Comparison of ENCODE assay signal across 8 cellular contexts in genomic region chr2:172101707-172102158, GRCh38.
DNase-seq lines count a peak whose midpoint lies in the region; ATAC-seq and TF ChIP-seq lines count a peak whose summit lies in the region.

No MANE protein-coding gene starts in this region.

- peak overlapping the region; percentile 86 to 90 for H3K4me3 Mint-ChIP-seq in stimulated activated naive CD8-positive, alpha-beta T cell treated with anti-CD3 and anti-CD28 coated beads, Interleukin-15, amount 100 ng/mL, for 72 hours

- H3K79me2 ChIP-seq in ACC112 (ENCODE audit: control insufficient read depth, insufficient read depth, low read length, unreplicated experiment), result peaks cover 16% of the 10 kb centered on the region

- DNase-seq in GM12864 (ENCODE audit: low read depth), result no peak
- no peak for DNase-seq in SK-N-MC (ENCODE audit: low read depth, low spot score)
- DNase-seq in fibroblast of pulmonary artery (ENCODE audit: low read depth), result no peak
- DNase-seq in stimulated activated naive CD8-positive, alpha-beta T cell treated with anti-CD3 and anti-CD28 coated beads, Interleukin-15, amount 100 ng/mL, for 72 hours, result peak; percentile 39 to 49
- DNase-seq in effector CD4-positive, alpha-beta T cell, result no peak
- DNase-seq in hepatic stellate cell (ENCODE audit: low spot score), result no peak

- ATAC-seq in stimulated activated naive CD8-positive, alpha-beta T cell treated with anti-CD3 and anti-CD28 coated beads, Interleukin-15, amount 100 ng/mL, for 72 hours, result peak; percentile 4
- no peak for ATAC-seq in HG03520 (IDR thresholded peaks at IDR 0.05; ENCODE audit: unreplicated experiment)

- TF ChIP-seq CTCF in GM12864 (IDR thresholded peaks at IDR 0.05; ENCODE audit: low read depth, low read length, missing control alignments) (no peak), fibroblast of pulmonary artery (IDR thresholded peaks at IDR 0.05; ENCODE audit: low read length, missing control alignments) (no peak)

- no peaks in the 10 kb centered on the region for H3K9me3 Mint-ChIP-seq in stimulated activated naive CD8-positive, alpha-beta T cell treated with anti-CD3 and anti-CD28 coated beads, Interleukin-15, amount 100 ng/mL, for 72 hours

- peaks cover 28% of the 10 kb centered on the region for H3K4me1 ChIP-seq in ACC112 (ENCODE audit: control insufficient read depth, insufficient read depth, low read length, unreplicated experiment)

- H2AFZ ChIP-seq in ACC112 (ENCODE audit: low read length, unreplicated experiment), result peak overlapping the region; percentile 34

- no peaks in the 10 kb centered on the region for H3K9me3 ChIP-seq in SK-N-MC (ENCODE audit: low read depth, low read length)

- H3K4me1 Mint-ChIP-seq in stimulated activated naive CD8-positive, alpha-beta T cell treated with anti-CD3 and anti-CD28 coated beads, Interleukin-15, amount 100 ng/mL, for 72 hours, result peaks cover 86% of the 10 kb centered on the region

- H3K27me3 Mint-ChIP-seq in stimulated activated naive CD8-positive, alpha-beta T cell treated with anti-CD3 and anti-CD28 coated beads, Interleukin-15, amount 100 ng/mL, for 72 hours, result peaks cover 96% of the 10 kb centered on the region

- no peak overlapping the region for H3K27ac Mint-ChIP-seq in stimulated activated naive CD8-positive, alpha-beta T cell treated with anti-CD3 and anti-CD28 coated beads, Interleukin-15, amount 100 ng/mL, for 72 hours

- H3K27ac ChIP-seq in ACC112 (ENCODE audit: low read depth, low read length), result peak overlapping the region; percentile 11; the same call in 1 of the 2 replicates
- no peak overlapping the region for H3K27ac ChIP-seq in SK-N-MC

- peak overlapping the region; percentile 88 for H3K4me3 ChIP-seq in ACC112 (ENCODE audit: low read depth, low read length)
- peak overlapping the region; percentile 53 for H3K4me3 ChIP-seq in GM12864 (ENCODE audit: low read depth, low read length)
- H3K4me3 ChIP-seq in SK-N-MC, result peak overlapping the region; percentile 80
- H3K4me3 ChIP-seq in fibroblast of pulmonary artery (replicated peaks; ENCODE audit: low read depth, low read length), result peak overlapping the region; percentile 65

- H3K27me3 ChIP-seq in ACC112 (ENCODE audit: insufficient read depth, low read length), result no peaks in the 10 kb centered on the region

- H3K36me3 ChIP-seq in ACC112 (ENCODE audit: insufficient read depth, low read length) (no peaks in the 10 kb centered on the region), SK-N-MC (ENCODE audit: insufficient read depth, low read length) (no peaks in the 10 kb centered on the region)

- no peak overlapping the region for H3K9ac ChIP-seq in SK-N-MC (ENCODE audit: insufficient read length)

Comparison
In these comparisons a context has a peak if more than half of its experiments do, and no peak if none do; other contexts are left out.
1. DNase-seq: peak in stimulated activated naive CD8-positive, alpha-beta T cell treated with anti-CD3 and anti-CD28 coated beads, Interleukin-15, amount 100 ng/mL, for 72 hours (2 of 2); none in GM12864 (single experiment), SK-N-MC (single experiment), fibroblast of pulmonary artery (single experiment), effector CD4-positive, alpha-beta T cell (single experiment) and hepatic stellate cell (single experiment).
2. Peak in every context shown above with its lines, with median percentiles within 50 percentile points of each other: H3K4me3 ChIP-seq.